Comparison of ENCODE assay signal across 1 cellular context in genomic region chr11:5722622-5723021, GRCh38.
TF ChIP-seq lines count a peak whose summit lies in the region.

No MANE protein-coding gene starts in this region.

TF ChIP-seq in HepG2, 621 proteins besides CTCF, POLR2A, EP300 and RAD21:
- TF ChIP-seq SRY (CRISPR knock-in tag; IDR thresholded peaks at IDR 0.05) = no peak
- TF ChIP-seq ZNF3 (CRISPR knock-in tag; IDR thresholded peaks at IDR 0.05) = no peak
- TF ChIP-seq MAX (IDR thresholded peaks at IDR 0.05) = 0 out of 2 replicates have a peak, but pooled peaks have one; percentile 19
- TF ChIP-seq SPEN (CRISPR knock-in tag; IDR thresholded peaks at IDR 0.05; ENCODE audit: low read depth) = 0 out of 2 replicates have a peak, but pooled peaks have one; percentile 21
- TF ChIP-seq HNF4G (IDR thresholded peaks at IDR 0.05; ENCODE audit: borderline replicate concordance, low read depth, low read length) = 0 out of 2 replicates have a peak, but pooled peaks have one; percentile 42
- TF ChIP-seq HNF4G (CRISPR knock-in tag; IDR thresholded peaks at IDR 0.05; ENCODE audit: borderline replicate concordance, low read depth) = no peak
- no peak for TF ChIP-seq FOXK2 (IDR thresholded peaks at IDR 0.05)
- TF ChIP-seq ZNF12 (CRISPR knock-in tag; IDR thresholded peaks at IDR 0.05) = 0 out of 2 replicates have a peak, but pooled peaks have one; percentile 38
- peak; percentile 89; the same call in 1 of the 2 replicates for TF ChIP-seq TEF (CRISPR knock-in tag; IDR thresholded peaks at IDR 0.05)
- peak; percentile 81; the same call in 1 of the 2 replicates for TF ChIP-seq ZNF644 (CRISPR knock-in tag; IDR thresholded peaks at IDR 0.05; ENCODE audit: low read depth)
- TF ChIP-seq GATAD2A (CRISPR knock-in tag; IDR thresholded peaks at IDR 0.05) = peak; percentile 37; the same call in 1 of the 2 replicates
- peak; percentile 64 for TF ChIP-seq ARID5B (CRISPR knock-in tag; IDR thresholded peaks at IDR 0.05)
- TF ChIP-seq BCL6 (CRISPR knock-in tag; IDR thresholded peaks at IDR 0.05) = 0 out of 2 replicates have a peak, but pooled peaks have one; percentile 35
- peak; percentile 87 for TF ChIP-seq HNF4A (CRISPR knock-in tag; IDR thresholded peaks at IDR 0.05)
